In genomic region chr5:139675825-139676224, GRCh38 we compare ENCODE assay signal across 21 cellular contexts. TPM values are rescaled to one million over a fixed set of nuclear protein-coding genes. Genes with fewer than 3 reads are reported as not detected.
A peak's percentile ranks its signal among the peaks of the same experiment; 100 is the strongest.
DNase-seq lines count a peak whose midpoint lies in the region; ATAC-seq, FAIRE-seq and TF ChIP-seq lines count a peak whose summit lies in the region.
"Had no signal": no experiment of that assay in that cellular context is flagged by ENCODE, and none has a peak within 500 bp of the region (broad histone marks: within the 10 kb centered on the region; RNA-seq: fewer than 3 reads in every experiment).

No MANE protein-coding gene starts in this region.

- H3K36me3 ChIP-seq in astrocyte (ENCODE audit: insufficient read depth, low read length) (no peaks in the 10 kb centered on the region), mesenchymal stem cell (ENCODE audit: control insufficient read depth in 1 of 2, insufficient read depth in 2 of 2, low read depth in 1 of 2, low read length in 2 of 2) (peaks cover 10 to 61% of the 10 kb centered on the region in 2 experiments), stomach (peaks cover 5 to 12% (median 11%) of the 10 kb centered on the region in 4 donors), SK-N-SH (replicated peaks in 1 of 2; ENCODE audit: control insufficient read depth in 1 of 2, insufficient read depth in 2 of 2, low read length in 1 of 2) (peaks cover 5 to 11% of the 10 kb centered on the region in 2 experiments)

- CTCF ChIA-PET in activated CD8-positive, alpha-beta T cell treated with anti-CD3 and anti-CD28 coated beads for 36 hours (lab: Charles Lee): interaction anchor here (0.7 to 1.6 kb wide), 5 partner anchors 10 to 99 kb away, joined by 3 to 5 read pairs (median 4); partner anchors contain the start of gene CXXC5
- CTCF ChIA-PET in activated CD8-positive, alpha-beta T cell treated with anti-CD3 and anti-CD28 coated beads, Interleukin-2, amount 10 ng/mL, durations not matched to agents 7 days and 5 days (lab: Charles Lee): interaction anchor here (1.1 to 1.3 kb wide), 2 partner anchors 9 to 42 kb away, joined by 3 read pairs; no protein-coding TSS in a partner anchor
- CTCF ChIA-PET in SK-N-SH (lab: Yijun Ruan, JAX): interaction anchor here (0.8 to 10.3 kb wide), 9 partner anchors 9 to 91 kb away, joined by 3 to 73 read pairs (median 4); no protein-coding TSS in a partner anchor

- H4K20me1 ChIP-seq in astrocyte (ENCODE audit: insufficient read depth, low read length) (peaks cover 82% of the 10 kb centered on the region), SK-N-SH (ENCODE audit: insufficient read depth) (peaks cover 91% of the 10 kb centered on the region)

- H3K79me1 ChIP-seq in mesenchymal stem cell (replicated peaks; ENCODE audit: low read length, poor library complexity, severe bottlenecking): no peaks in the 10 kb centered on the region

- TF ChIP-seq CTCF in activated CD8-positive, alpha-beta T cell treated with anti-CD3 and anti-CD28 coated beads for 36 hours (IDR thresholded peaks at IDR 0.05): no peak
- TF ChIP-seq CTCF in astrocyte (IDR thresholded peaks at IDR 0.05; ENCODE audit: insufficient read depth, low read depth, low read length): no peak
- TF ChIP-seq CTCF in stomach (IDR thresholded peaks at IDR 0.05): no peak
- TF ChIP-seq CTCF in SK-N-SH (IDR thresholded peaks at IDR 0.05): no peak

- H3K4me3 ChIP-seq in astrocyte (ENCODE audit: insufficient read depth, low read depth, low read length) (no peak overlapping the region), mesenchymal stem cell (ENCODE audit: insufficient read depth in 1 of 2, low read depth in 1 of 2, low read length in 2 of 2) (no peak overlapping the region), stomach (no peak overlapping the region), SK-N-SH (ENCODE audit: low read depth in 2 of 2, low read length in 1 of 2) (no peak overlapping the region)

- H2BK15ac ChIP-seq in mesenchymal stem cell (ENCODE audit: low read depth, poor library complexity, severe bottlenecking): no peak overlapping the region

- no peak overlapping the region for H4K8ac ChIP-seq in mesenchymal stem cell (ENCODE audit: low read length)

- peaks cover 7% of the 10 kb centered on the region for H3F3A ChIP-seq in SK-N-SH (replicated peaks; ENCODE audit: insufficient read depth)

- no peak overlapping the region for H2AFZ ChIP-seq in astrocyte (ENCODE audit: low read depth, low read length)
- no peak overlapping the region for H2AFZ ChIP-seq in mesenchymal stem cell (ENCODE audit: low read depth, low read length)
- H2AFZ ChIP-seq in SK-N-SH (ENCODE audit: low read depth): no peak overlapping the region

- no peak for TF ChIP-seq POLR2A in stomach (IDR thresholded peaks at IDR 0.05)

- H3K9ac ChIP-seq in astrocyte (ENCODE audit: low read length) (no peak overlapping the region), mesenchymal stem cell (ENCODE audit: low read length) (no peak overlapping the region), SK-N-SH (no peak overlapping the region)

- no peak overlapping the region for H3K27ac ChIP-seq in astrocyte (ENCODE audit: low read depth, low read length)
- H3K27ac ChIP-seq in mesenchymal stem cell (ENCODE audit: low read length, poor library complexity, severe bottlenecking): peak overlapping the region; percentile 69
- H3K27ac ChIP-seq in stomach: peak overlapping the region in 4 of 5 donors; percentile 8 to 80 (median 42)
- H3K27ac ChIP-seq in SK-N-SH (ENCODE audit: low read depth in 2 of 2, low read length in 1 of 2): peak overlapping the region in 1 of 2 experiments; percentile 69; a peak in 2 of 4 replicates
- H3K27ac ChIP-seq: 22Rv1 had no signal

- H3K9me3 ChIP-seq in astrocyte (ENCODE audit: insufficient read depth, low read depth, low read length) (no peaks in the 10 kb centered on the region), mesenchymal stem cell (ENCODE audit: control insufficient read depth, low read length) (no peaks in the 10 kb centered on the region), stomach (no peaks in the 10 kb centered on the region), SK-N-SH (no peaks in the 10 kb centered on the region)

- H3K36me3 Mint-ChIP-seq in activated CD8-positive, alpha-beta T cell treated with anti-CD3 and anti-CD28 coated beads for 36 hours (ENCODE audit: low read depth): no peaks in the 10 kb centered on the region
- H3K36me3 Mint-ChIP-seq in activated CD8-positive, alpha-beta T cell treated with anti-CD3 and anti-CD28 coated beads, Interleukin-2, amount 10 ng/mL, durations not matched to agents 7 days and 5 days (ENCODE audit: low read depth): no peaks in the 10 kb centered on the region
- H3K36me3 Mint-ChIP-seq in astrocyte (ENCODE audit: low read depth, unreplicated experiment): peaks cover 12% of the 10 kb centered on the region
- no peaks in the 10 kb centered on the region for H3K36me3 Mint-ChIP-seq in T-helper 2 cell treated with Interferon-gamma antibody and Interleukin-4, amounts not matched to agents 5 μg/mL and 100 μg/mL, for 36 hours (ENCODE audit: low read depth)
- H3K36me3 Mint-ChIP-seq: activated naive CD4-positive, alpha-beta T cell treated with anti-CD3 and anti-CD28 coated beads, Interleukin-2, amount 50 U/mL, for 24 hours had no signal

- H3K4me1 ChIP-seq in astrocyte (ENCODE audit: insufficient read depth, low read length): peaks cover 58% of the 10 kb centered on the region
- peaks cover 79% of the 10 kb centered on the region for H3K4me1 ChIP-seq in mesenchymal stem cell (ENCODE audit: control insufficient read depth, insufficient read depth, low read depth, low read length)
- peaks cover 47 to 88% (median 68%) of the 10 kb centered on the region in 4 donors for H3K4me1 ChIP-seq in stomach
- H3K4me1 ChIP-seq in SK-N-SH (ENCODE audit: control insufficient read depth in 1 of 2, insufficient read depth in 2 of 2, low read depth in 1 of 2, low read length in 1 of 2): peaks cover 39 to 75% of the 10 kb centered on the region in 2 experiments

- H3K18ac ChIP-seq in mesenchymal stem cell (ENCODE audit: low read depth in 1 of 2, low read length in 2 of 2): no peak overlapping the region

- no peaks in the 10 kb centered on the region for H3K27me3 Mint-ChIP-seq in activated CD8-positive, alpha-beta T cell treated with anti-CD3 and anti-CD28 coated beads for 36 hours
- no peaks in the 10 kb centered on the region for H3K27me3 Mint-ChIP-seq in activated CD8-positive, alpha-beta T cell treated with anti-CD3 and anti-CD28 coated beads, Interleukin-2, amount 10 ng/mL, durations not matched to agents 7 days and 5 days (ENCODE audit: low read depth)
- no peaks in the 10 kb centered on the region for H3K27me3 Mint-ChIP-seq in astrocyte (ENCODE audit: low read depth, unreplicated experiment)
- H3K27me3 Mint-ChIP-seq in T-helper 2 cell treated with Interferon-gamma antibody and Interleukin-4, amounts not matched to agents 5 μg/mL and 100 μg/mL, for 36 hours (ENCODE audit: low read depth): no peaks in the 10 kb centered on the region
- H3K27me3 Mint-ChIP-seq: activated naive CD4-positive, alpha-beta T cell treated with anti-CD3 and anti-CD28 coated beads, Interleukin-2, amount 50 U/mL, for 24 hours had no signal

- no peak overlapping the region for H2AK5ac ChIP-seq in mesenchymal stem cell (ENCODE audit: low read length, severe bottlenecking)

- TF ChIP-seq EP300 in stomach (IDR thresholded peaks at IDR 0.05) (no peak), SK-N-SH (IDR thresholded peaks at IDR 0.05; ENCODE audit: borderline replicate concordance in 1 of 2, low read depth in 1 of 2, low read length in 1 of 2) (no peak)

- H3K27ac Mint-ChIP-seq in activated CD8-positive, alpha-beta T cell treated with anti-CD3 and anti-CD28 coated beads for 36 hours: no peak overlapping the region
- H3K27ac Mint-ChIP-seq in activated CD8-positive, alpha-beta T cell treated with anti-CD3 and anti-CD28 coated beads, Interleukin-2, amount 10 ng/mL, durations not matched to agents 7 days and 5 days: no peak overlapping the region
- H3K27ac Mint-ChIP-seq in astrocyte (ENCODE audit: unreplicated experiment): peak overlapping the region; percentile 77
- no peak overlapping the region for H3K27ac Mint-ChIP-seq in T-helper 2 cell treated with Interferon-gamma antibody and Interleukin-4, amounts not matched to agents 5 μg/mL and 100 μg/mL, for 36 hours
- H3K27ac Mint-ChIP-seq: activated naive CD4-positive, alpha-beta T cell treated with anti-CD3 and anti-CD28 coated beads, Interleukin-2, amount 50 U/mL, for 24 hours had no signal

- no peak overlapping the region for H2BK5ac ChIP-seq in mesenchymal stem cell (ENCODE audit: low read depth, low read length, poor library complexity, severe bottlenecking)

- H3K23ac ChIP-seq in mesenchymal stem cell (ENCODE audit: low read length in 2 of 2): no peak overlapping the region

- H2BK120ac ChIP-seq in mesenchymal stem cell (ENCODE audit: low read depth, low read length): no peak overlapping the region

- H3K4me3 Mint-ChIP-seq in activated CD8-positive, alpha-beta T cell treated with anti-CD3 and anti-CD28 coated beads for 36 hours: no peak overlapping the region
- no peak overlapping the region for H3K4me3 Mint-ChIP-seq in activated CD8-positive, alpha-beta T cell treated with anti-CD3 and anti-CD28 coated beads, Interleukin-2, amount 10 ng/mL, durations not matched to agents 7 days and 5 days
- H3K4me3 Mint-ChIP-seq in astrocyte (ENCODE audit: unreplicated experiment): peak overlapping the region; percentile 20
- H3K4me3 Mint-ChIP-seq in T-helper 2 cell treated with Interferon-gamma antibody and Interleukin-4, amounts not matched to agents 5 μg/mL and 100 μg/mL, for 36 hours: no peak overlapping the region
- H3K4me3 Mint-ChIP-seq: activated naive CD4-positive, alpha-beta T cell treated with anti-CD3 and anti-CD28 coated beads, Interleukin-2, amount 50 U/mL, for 24 hours had no signal

- no peak overlapping the region for H4K91ac ChIP-seq in mesenchymal stem cell (ENCODE audit: low read length)

- H3K27me3 ChIP-seq in astrocyte (ENCODE audit: insufficient read depth, low read length) (no peaks in the 10 kb centered on the region), mesenchymal stem cell (ENCODE audit: control insufficient read depth in 1 of 2, insufficient read depth in 1 of 2, low read length in 2 of 2) (no peaks in the 10 kb centered on the region), stomach (no peaks in the 10 kb centered on the region), SK-N-SH (ENCODE audit: insufficient read depth) (no peaks in the 10 kb centered on the region)

- DNase-seq in activated CD8-positive, alpha-beta T cell treated with anti-CD3 and anti-CD28 coated beads for 36 hours: no peak
- DNase-seq in activated CD8-positive, alpha-beta T cell treated with anti-CD3 and anti-CD28 coated beads, Interleukin-2, amount 10 ng/mL, durations not matched to agents 7 days and 5 days: no peak
- DNase-seq in astrocyte (ENCODE audit: low read depth) (no peak), mesenchymal stem cell (no peak), stomach (no peak), SK-N-SH (no peak)
- DNase-seq in T-helper 2 cell treated with Interferon-gamma antibody and Interleukin-4, amounts not matched to agents 5 μg/mL and 100 μg/mL, for 36 hours (ENCODE audit: low spot score): no peak
- no peak for DNase-seq in activated CD8-positive, alpha-beta memory T cell treated with anti-CD3 and anti-CD28 coated beads, Interleukin-2, amount 50 U/mL, for 4 hours
- DNase-seq: activated CD4-positive, alpha-beta T cell treated with anti-CD3 and anti-CD28 coated beads for 48 hours; activated T-cell treated with anti-CD3 and anti-CD28 coated beads for 4 hours; effector CD4-positive, alpha-beta T cell; GF-D8; IMR-90; NCI-H1092; NCI-H2107; NCI-H524 treated with DMSO at 0.1 percent for 48 hours; occipital lobe; T1000 had no signal

- H3K4me1 Mint-ChIP-seq in activated CD8-positive, alpha-beta T cell treated with anti-CD3 and anti-CD28 coated beads for 36 hours (ENCODE audit: low read depth): peaks cover 9% of the 10 kb centered on the region
- peaks cover 6% of the 10 kb centered on the region for H3K4me1 Mint-ChIP-seq in activated CD8-positive, alpha-beta T cell treated with anti-CD3 and anti-CD28 coated beads, Interleukin-2, amount 10 ng/mL, durations not matched to agents 7 days and 5 days (ENCODE audit: low read depth)
- H3K4me1 Mint-ChIP-seq in astrocyte (ENCODE audit: low read depth, unreplicated experiment): peaks cover 51% of the 10 kb centered on the region
- no peaks in the 10 kb centered on the region for H3K4me1 Mint-ChIP-seq in T-helper 2 cell treated with Interferon-gamma antibody and Interleukin-4, amounts not matched to agents 5 μg/mL and 100 μg/mL, for 36 hours (ENCODE audit: low read depth)
- H3K4me1 Mint-ChIP-seq: activated naive CD4-positive, alpha-beta T cell treated with anti-CD3 and anti-CD28 coated beads, Interleukin-2, amount 50 U/mL, for 24 hours had no signal

- H3K14ac ChIP-seq in mesenchymal stem cell (ENCODE audit: low read length in 2 of 2): no peak overlapping the region

- 88% methylated on average over 4 of the region's 4 CpGs for WGBS in mesenchymal stem cell
- 65 to 89% (median 81%) methylated on average over 4 of the region's 4 CpGs for WGBS in stomach, 5 donors
- WGBS in SK-N-SH (ENCODE audit: low lambda C conversion rate): 92% methylated on average over 4 of the region's 4 CpGs

- TF ChIP-seq RAD21 in SK-N-SH (IDR thresholded peaks at IDR 0.05; ENCODE audit: low read length): no peak

- H3K4ac ChIP-seq in mesenchymal stem cell (ENCODE audit: low read depth in 1 of 2, low read length in 2 of 2): no peak overlapping the region

- no peak for FAIRE-seq in astrocyte (lab: Jason Lieb, UNC)
- FAIRE-seq: D721Med had no signal

- H3K4me2 ChIP-seq in astrocyte (ENCODE audit: low read length): no peak overlapping the region
- no peak overlapping the region for H3K4me2 ChIP-seq in mesenchymal stem cell (ENCODE audit: low read length, poor library complexity, severe bottlenecking)
- H3K4me2 ChIP-seq in SK-N-SH: no peak overlapping the region

- peaks cover 93% of the 10 kb centered on the region for H3K79me2 ChIP-seq in astrocyte (ENCODE audit: insufficient read depth, low read length)
- peaks cover 96% of the 10 kb centered on the region for H3K79me2 ChIP-seq in SK-N-SH (ENCODE audit: insufficient read depth)

- POLR2A ChIA-PET in activated CD8-positive, alpha-beta T cell treated with anti-CD3 and anti-CD28 coated beads for 36 hours (lab: Charles Lee): interaction anchor here (1.1 kb wide), 1 partner anchor 9 kb away, joined by 3 read pairs; no protein-coding TSS in a partner anchor
- POLR2A ChIA-PET in activated CD8-positive, alpha-beta T cell treated with anti-CD3 and anti-CD28 coated beads, Interleukin-2, amount 10 ng/mL, durations not matched to agents 7 days and 5 days (lab: Charles Lee): interaction anchor here (1.5 kb wide), 1 partner anchor 13 kb away, joined by 3 read pairs; no protein-coding TSS in a partner anchor
- POLR2A ChIA-PET in SK-N-SH (lab: Yijun Ruan, JAX): interaction anchor here (0.9 to 2.7 kb wide), 4 partner anchors 15 to 38 kb away, joined by 3 to 28 read pairs (median 8); no protein-coding TSS in a partner anchor

- H2BK12ac ChIP-seq in mesenchymal stem cell (ENCODE audit: low read length in 2 of 2): no peak overlapping the region

- intact Hi-C loops in activated CD8-positive, alpha-beta T cell treated with anti-CD3 and anti-CD28 coated beads for 36 hours (cut with micrococcal nuclease): no loop called here
- intact Hi-C loops in stomach (cut with DNase I; ENCODE audit: low total_unique reads): no loop called here

- no peaks in the 10 kb centered on the region for H3K9me2 ChIP-seq in SK-N-SH

- peak; percentile 28 for ATAC-seq in activated CD8-positive, alpha-beta T cell treated with anti-CD3 and anti-CD28 coated beads for 36 hours
- ATAC-seq in activated CD8-positive, alpha-beta T cell treated with anti-CD3 and anti-CD28 coated beads, Interleukin-2, amount 10 ng/mL, durations not matched to agents 7 days and 5 days: no peak

- H3K9me3 Mint-ChIP-seq in activated CD8-positive, alpha-beta T cell treated with anti-CD3 and anti-CD28 coated beads for 36 hours: no peaks in the 10 kb centered on the region
- H3K9me3 Mint-ChIP-seq in activated CD8-positive, alpha-beta T cell treated with anti-CD3 and anti-CD28 coated beads, Interleukin-2, amount 10 ng/mL, durations not matched to agents 7 days and 5 days (ENCODE audit: insufficient read depth): no peaks in the 10 kb centered on the region
- H3K9me3 Mint-ChIP-seq in astrocyte (ENCODE audit: unreplicated experiment): no peaks in the 10 kb centered on the region
- H3K9me3 Mint-ChIP-seq in T-helper 2 cell treated with Interferon-gamma antibody and Interleukin-4, amounts not matched to agents 5 μg/mL and 100 μg/mL, for 36 hours: no peaks in the 10 kb centered on the region
- H3K9me3 Mint-ChIP-seq: activated naive CD4-positive, alpha-beta T cell treated with anti-CD3 and anti-CD28 coated beads, Interleukin-2, amount 50 U/mL, for 24 hours had no signal

RNA-seq across cellular contexts. Expression of gene CXXC5, which starts 27.7 kb away (rescaled TPM):
- total RNA-seq in activated CD8-positive, alpha-beta T cell treated with anti-CD3 and anti-CD28 coated beads for 36 hours: 1 to 10 TPM; 3.5 to 4.3 TPM
- 1 to 10 TPM; 1.2 to 2.0 TPM for total RNA-seq in activated CD8-positive, alpha-beta T cell treated with anti-CD3 and anti-CD28 coated beads, Interleukin-2, amount 10 ng/mL, durations not matched to agents 7 days and 5 days
- total RNA-seq in astrocyte: 151 and 185 TPM in 2 replicates
- 75.1 TPM for polyA plus RNA-seq in mesenchymal stem cell (2013, experiment 1 of 2)
- 76.7 TPM for polyA plus RNA-seq in mesenchymal stem cell (2013, experiment 2 of 2)
- 100 to 1,000 TPM in 1 of 5 donors, 10 to 100 TPM in 4; 25.9 to 101 (median 32.7) TPM for total RNA-seq in stomach
- polyA plus RNA-seq in stomach: 10 to 100 TPM; 18.3 to 26.3 (median 22.2) TPM
- 47.4 and 52.9 TPM in 2 replicates for polyA plus RNA-seq in SK-N-SH (2012; rRNA removed)
- 32.6 and 46.5 TPM in 2 replicates for polyA plus RNA-seq in SK-N-SH (2012; cell fraction: cytosol; rRNA removed)
- 35.1 and 38.6 TPM in 2 replicates for polyA plus RNA-seq in SK-N-SH (2012; cell fraction: nucleus; rRNA removed)

Comparison
In these comparisons a context has a peak if more than half of its experiments do, and no peak if none do; other contexts are left out.
1. RNA of gene CXXC5, which starts 27.7 kb away (total RNA-seq): 151 to 185 TPM in astrocyte and 25.9 to 101 TPM in stomach; 3.5 to 4.3 TPM in activated CD8-positive, alpha-beta T cell treated with anti-CD3 and anti-CD28 coated beads for 36 hours and 1.2 to 2.0 TPM in activated CD8-positive, alpha-beta T cell treated with anti-CD3 and anti-CD28 coated beads, Interleukin-2, amount 10 ng/mL, durations not matched to agents 7 days and 5 days; every median in the first group is over 4 times any median in the second.